9 cellular contexts compared by ENCODE assay signal in the genomic region with DNA sequence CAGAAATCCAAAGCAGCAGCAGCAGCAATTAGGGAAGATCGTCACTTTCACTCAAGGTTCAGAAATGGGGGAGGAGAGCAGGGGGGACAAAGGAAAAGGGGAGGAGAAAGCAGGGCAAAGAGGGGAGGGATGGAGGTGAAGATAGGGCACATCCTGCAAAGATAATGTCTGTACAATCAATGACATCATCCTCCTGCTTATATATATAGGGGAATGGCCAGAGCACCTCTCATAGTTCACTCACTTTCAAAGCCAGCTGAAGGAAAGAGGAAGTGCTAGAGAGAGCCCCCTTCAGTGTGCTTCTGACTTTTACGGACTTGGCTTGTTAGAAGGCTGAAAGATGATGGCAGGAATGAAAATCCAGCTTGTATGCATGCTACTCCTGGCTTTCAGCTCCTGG. TPM values are rescaled to one million over a fixed set of nuclear protein-coding genes. Genes with fewer than 3 reads are reported as not detected.
DNase-seq lines count a peak whose midpoint lies in the region; ATAC-seq, FAIRE-seq and TF ChIP-seq lines count a peak whose summit lies in the region.
"Had no signal": no experiment of that assay in that cellular context is flagged by ENCODE, and none has a peak within 500 bp of the region (broad histone marks: within the 10 kb centered on the region; RNA-seq: fewer than 3 reads in every experiment).

A gene with protein sequence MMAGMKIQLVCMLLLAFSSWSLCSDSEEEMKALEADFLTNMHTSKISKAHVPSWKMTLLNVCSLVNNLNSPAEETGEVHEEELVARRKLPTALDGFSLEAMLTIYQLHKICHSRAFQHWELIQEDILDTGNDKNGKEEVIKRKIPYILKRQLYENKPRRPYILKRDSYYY (plus strand): TSS at position 232 of the 400 bp plus-strand sequence. CDS start 109 bp downstream, at position 341.

- TF ChIP-seq EP300 in upper lobe of left lung (IDR thresholded peaks at IDR 0.05) = no peak

- H3K9me3 Mint-ChIP-seq in neural progenitor cell = no peaks in the 10 kb centered on the region

- H3K36me3 ChIP-seq in neural progenitor cell = no peaks in the 10 kb centered on the region
- no peaks in the 10 kb centered on the region for H3K36me3 ChIP-seq in upper lobe of left lung
- H3K36me3 ChIP-seq: SJSA1 had no signal

- ATAC-seq in HG03135 (IDR thresholded peaks at IDR 0.05; ENCODE audit: unreplicated experiment) (peak; percentile 87), upper lobe of left lung (ENCODE audit: low FRiP score in 2 of 2) (no peak)

- no peak within 1 kb of the TSS for H3K27ac Mint-ChIP-seq in neural progenitor cell

- no peak within 1 kb of the TSS for H3K9ac ChIP-seq in neural progenitor cell

- H4K20me1 ChIP-seq in neural progenitor cell (ENCODE audit: low read depth) = no peaks in the 10 kb centered on the region

- H3K4me1 ChIP-seq in neural progenitor cell (peaks cover 6% of the 10 kb centered on the region), upper lobe of left lung (no peaks in the 10 kb centered on the region)
- H3K4me1 ChIP-seq: SJSA1 had no signal

- no peak for FAIRE-seq in GM12892 (lab: Jason Lieb, UNC)

- TF ChIP-seq CTCF in neural progenitor cell (IDR thresholded peaks at IDR 0.05) (no peak), upper lobe of left lung (IDR thresholded peaks at IDR 0.05) (no peak)

- WGBS in upper lobe of left lung, 2 donors = 37% methylated on average over 2 of the region's 2 CpGs

- DNase-seq in NCI-H345 (lab: John Stamatoyannopoulos, UW) (peak; percentile 19), NCI-H345 treated with DMSO at 0.1 percent for 48 hours (lab: John Stamatoyannopoulos, UW; ENCODE audit: unreplicated experiment) (no peak), RKO (ENCODE audit: low spot score) (peak; percentile 6), neural progenitor cell (ENCODE audit: low spot score) (peak; percentile 42), upper lobe of left lung (no peak), amygdala (lab: John Stamatoyannopoulos, UW) (no peak), GM12892 (ENCODE audit: insufficient read length) (no peak)

- H3K27ac ChIP-seq in neural progenitor cell = no peak within 1 kb of the TSS
- no peak within 1 kb of the TSS for H3K27ac ChIP-seq in upper lobe of left lung
- H3K27ac ChIP-seq: SJSA1 had no signal

- H3K4me1 Mint-ChIP-seq in neural progenitor cell = peaks cover 6% of the 10 kb centered on the region

- H3K4me3 ChIP-seq in neural progenitor cell = peak within 1 kb of the TSS; percentile 10
- no peak within 1 kb of the TSS for H3K4me3 ChIP-seq in upper lobe of left lung
- H3K4me3 ChIP-seq: SJSA1 had no signal

- peak within 1 kb of the TSS; percentile 56 for H3K4me2 ChIP-seq in neural progenitor cell

- H3K9me3 ChIP-seq in neural progenitor cell (ENCODE audit: low read depth) (no peaks in the 10 kb centered on the region), upper lobe of left lung (no peaks in the 10 kb centered on the region)
- H3K9me3 ChIP-seq: SJSA1 had no signal

- H3K4me3 Mint-ChIP-seq in neural progenitor cell = peak within 1 kb of the TSS; percentile 36

- H3F3A ChIP-seq in neural progenitor cell (ENCODE audit: low read depth) = peaks cover 6% of the 10 kb centered on the region

- H3K27me3 ChIP-seq in neural progenitor cell (no peaks in the 10 kb centered on the region), upper lobe of left lung (no peaks in the 10 kb centered on the region)
- H3K27me3 ChIP-seq: SJSA1 had no signal

- no peaks in the 10 kb centered on the region for H3K27me3 Mint-ChIP-seq in neural progenitor cell (ENCODE audit: insufficient read depth, low read depth)

- H2AFZ ChIP-seq in neural progenitor cell (replicated peaks) = peak within 1 kb of the TSS; percentile 43

- TF ChIP-seq POLR2A in upper lobe of left lung (IDR thresholded peaks at IDR 0.05) = no peak
- no peak for TF ChIP-seq POLR2A in GM12892 (IDR thresholded peaks at IDR 0.05; ENCODE audit: low read depth, low read length)

- no peaks in the 10 kb centered on the region for H3K79me2 ChIP-seq in neural progenitor cell (ENCODE audit: low read depth)

- H3K36me3 Mint-ChIP-seq in neural progenitor cell = no peaks in the 10 kb centered on the region

RNA-seq across cellular contexts. Expression of the gene that starts here (rescaled TPM):
- total RNA-seq in neural progenitor cell (ENCODE audit: low replicate concordance) = 0.40 TPM in 1 of 2 replicates, not detected in the other
- total RNA-seq in upper lobe of left lung = 1 to 10 TPM in 1 of 6 donors, under 1 TPM in 2, not detected in 3; 0.30 to 1.1 (median 0.40) TPM
- not detected for polyA plus RNA-seq in GM12892 (2012; ENCODE audit: missing spikeins)
- total RNA-seq: SJSA1 had no signal

Comparison
In these comparisons a context has a peak if more than half of its experiments do, and no peak if none do; other contexts are left out.
1. DNase-seq: peak in NCI-H345 (single experiment) and RKO (single experiment); none in NCI-H345 treated with DMSO at 0.1 percent for 48 hours (single experiment), upper lobe of left lung (0 of 2), amygdala (0 of 56) and GM12892 (single experiment).
2. Peak in DNase-seq, H3K4me3 ChIP-seq and H3K4me2 ChIP-seq in neural progenitor cell; RNA of the gene not detected or under 1 TPM.